23 cellular contexts compared by ENCODE assay signal in the genomic region with DNA sequence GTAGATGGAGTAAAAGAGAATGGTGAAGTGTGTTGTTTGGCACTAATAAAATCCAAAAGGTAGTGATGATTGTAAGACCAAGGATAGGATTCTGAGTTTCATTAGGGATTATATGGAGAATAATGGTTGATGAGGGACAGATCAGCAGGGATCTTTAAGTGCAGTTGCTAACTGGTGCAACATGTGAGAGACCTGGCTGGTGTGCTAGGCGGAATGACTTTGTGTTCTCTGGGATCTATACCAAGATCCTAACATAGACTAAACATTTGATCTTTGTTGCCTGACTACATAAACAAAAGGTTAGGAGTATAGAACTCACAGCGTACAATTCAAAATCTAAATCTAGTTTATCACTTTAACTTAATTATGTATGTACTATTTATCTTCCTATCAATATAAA.
A peak's percentile ranks its signal among the peaks of the same experiment; 100 is the strongest.
DNase-seq lines count a peak whose midpoint lies in the region; ATAC-seq, FAIRE-seq and TF ChIP-seq lines count a peak whose summit lies in the region.
"Had no signal": no experiment of that assay in that cellular context is flagged by ENCODE, and none has a peak within 500 bp of the region (broad histone marks: within the 10 kb centered on the region; RNA-seq: fewer than 3 reads in every experiment).

No MANE protein-coding gene starts in this region.

- no peaks in the 10 kb centered on the region for H3K27me3 ChIP-seq in gastrocnemius medialis
- H3K27me3 ChIP-seq: BLaER1 treated with 17β-estradiol and CSF1 and Interleukin-3, amounts not matched to agents 10 nM and 100 nM had no signal

- peaks cover 3% of the 10 kb centered on the region for H3K36me3 Mint-ChIP-seq in activated T-helper 2 cell treated with anti-CD3 and anti-CD28 coated beads, Interferon-gamma antibody, Interleukin-2, Interleukin-4, amounts not matched to agents 10 μg/mL and 5 μg/mL and 100 μg/mL, durations not matched to agents 14 hours and 24 hours and 36 hours (ENCODE audit: low read depth)

- peaks cover 35 to 63% of the 10 kb centered on the region in 2 donors for H3K4me1 ChIP-seq in gastrocnemius medialis

- peak; percentile 78 for ATAC-seq in left ventricle myocardium superior
- peak; percentile 81 to 87 for ATAC-seq in gastrocnemius medialis
- no peak for ATAC-seq in HG03135 (IDR thresholded peaks at IDR 0.05; ENCODE audit: unreplicated experiment)
- ATAC-seq: HCT116, K562, PC-3 had no signal

- no peak for TF ChIP-seq CTCF in gastrocnemius medialis (IDR thresholded peaks at IDR 0.05 in 4 of 5, conservative IDR thresholded peaks at IDR 0.05 in 1 of 5)

- H3K27ac Mint-ChIP-seq in activated T-helper 2 cell treated with anti-CD3 and anti-CD28 coated beads, Interferon-gamma antibody, Interleukin-2, Interleukin-4, amounts not matched to agents 10 μg/mL and 5 μg/mL and 100 μg/mL, durations not matched to agents 14 hours and 24 hours and 36 hours = no peak overlapping the region
- H3K27ac Mint-ChIP-seq: CD4-positive, alpha-beta T cell had no signal

- no peak overlapping the region for H3K4me3 Mint-ChIP-seq in activated T-helper 2 cell treated with anti-CD3 and anti-CD28 coated beads, Interferon-gamma antibody, Interleukin-2, Interleukin-4, amounts not matched to agents 10 μg/mL and 5 μg/mL and 100 μg/mL, durations not matched to agents 14 hours and 24 hours and 36 hours (ENCODE audit: low read depth)
- H3K4me3 Mint-ChIP-seq: CD4-positive, alpha-beta T cell had no signal

- in situ Hi-C loops in gastrocnemius medialis (cut with MboI; ENCODE audit: low sequenced_read_pairs in 4 of 4) = no loop called here

- H3K36me3 ChIP-seq in gastrocnemius medialis = no peaks in the 10 kb centered on the region

- H3K4me3 ChIP-seq in gastrocnemius medialis = peak overlapping the region in 2 of 4 donors; percentile 13 to 24
- H3K4me3 ChIP-seq: BLaER1 treated with 17β-estradiol and CSF1 and Interleukin-3, amounts not matched to agents 10 nM and 100 nM; K562 had no signal

- no peaks in the 10 kb centered on the region for H3K27me3 Mint-ChIP-seq in activated T-helper 2 cell treated with anti-CD3 and anti-CD28 coated beads, Interferon-gamma antibody, Interleukin-2, Interleukin-4, amounts not matched to agents 10 μg/mL and 5 μg/mL and 100 μg/mL, durations not matched to agents 14 hours and 24 hours and 36 hours (ENCODE audit: low read depth)
- H3K27me3 Mint-ChIP-seq: CD4-positive, alpha-beta T cell had no signal

- H3K27ac ChIP-seq in gastrocnemius medialis = peak overlapping the region; percentile 85 to 89 (median 87)
- H3K27ac ChIP-seq: BLaER1 treated with 17β-estradiol and CSF1 and Interleukin-3, amounts not matched to agents 10 nM and 100 nM had no signal

- peaks cover 2% of the 10 kb centered on the region for H3K4me1 Mint-ChIP-seq in activated T-helper 2 cell treated with anti-CD3 and anti-CD28 coated beads, Interferon-gamma antibody, Interleukin-2, Interleukin-4, amounts not matched to agents 10 μg/mL and 5 μg/mL and 100 μg/mL, durations not matched to agents 14 hours and 24 hours and 36 hours (ENCODE audit: low read depth)

- no peak for TF ChIP-seq POLR2A in gastrocnemius medialis (IDR thresholded peaks at IDR 0.05)

- peak; percentile 18 for FAIRE-seq in GM19239 (lab: Jason Lieb, UNC)
- FAIRE-seq: K562 had no signal

- H3K9me3 Mint-ChIP-seq in activated T-helper 2 cell treated with anti-CD3 and anti-CD28 coated beads, Interferon-gamma antibody, Interleukin-2, Interleukin-4, amounts not matched to agents 10 μg/mL and 5 μg/mL and 100 μg/mL, durations not matched to agents 14 hours and 24 hours and 36 hours = no peaks in the 10 kb centered on the region
- H3K9me3 Mint-ChIP-seq: CD4-positive, alpha-beta T cell had no signal

- no peak for DNase-seq in GM19239 (ENCODE audit: insufficient read length, low spot score)
- peak; percentile 21 for DNase-seq in NCI-H69 (lab: John Stamatoyannopoulos, UW)
- no peak for DNase-seq in left ventricle myocardium superior
- DNase-seq in gastrocnemius medialis = peak; percentile 59 to 61
- no peak for DNase-seq in T1000 (lab: John Stamatoyannopoulos, UW)
- no peak for DNase-seq in activated T-helper 2 cell treated with anti-CD3 and anti-CD28 coated beads, Interferon-gamma antibody, Interleukin-2, Interleukin-4, amounts not matched to agents 10 μg/mL and 5 μg/mL and 100 μg/mL, durations not matched to agents 14 hours and 24 hours and 36 hours (ENCODE audit: low spot score)
- DNase-seq: AML-193; CD4-positive, alpha-beta T cell; COR-L47; DMS53; Kasumi-1; MV-4-11; NCI-H1105; NCI-H1436 treated with DMSO at 0.1 percent for 48 hours; NCI-H187 treated with DMSO at 0.1 percent for 48 hours; NCI-H2171 treated with DMSO at 0.1 percent for 48 hours; NCI-H748 treated with DMSO at 0.1 percent for 48 hours; NK-92 treated with Interleukin-12 subunit alpha and Interleukin-12 subunit beta, amount 100 ng/mL, for 24 hours; PC-3 had no signal

- no peaks in the 10 kb centered on the region for H3K9me3 ChIP-seq in gastrocnemius medialis
- H3K9me3 ChIP-seq: BLaER1 treated with 17β-estradiol and CSF1 and Interleukin-3, amounts not matched to agents 10 nM and 100 nM had no signal

- intact Hi-C loops in left ventricle myocardium superior (cut with micrococcal nuclease) = no loop called here
- intact Hi-C loops in gastrocnemius medialis (cut with DNase I; ENCODE audit: low total_unique reads) = loop anchor here (2.0 kb wide), 3 partner anchors 43 to 167 kb away; a partner anchor contains a TSS
- intact Hi-C loops in activated T-helper 2 cell treated with anti-CD3 and anti-CD28 coated beads, Interferon-gamma antibody, Interleukin-2, Interleukin-4, amounts not matched to agents 10 μg/mL and 5 μg/mL and 100 μg/mL, durations not matched to agents 14 hours and 24 hours and 36 hours (cut with micrococcal nuclease) = no loop called here

Comparison
In these comparisons a context has a peak if more than half of its experiments do, and no peak if none do; other contexts are left out.
1. DNase-seq: peak in NCI-H69 (single experiment) and gastrocnemius medialis (2 of 2); none in GM19239 (single experiment), left ventricle myocardium superior (single experiment), T1000 (single experiment) and activated T-helper 2 cell treated with anti-CD3 and anti-CD28 coated beads, Interferon-gamma antibody, Interleukin-2, Interleukin-4, amounts not matched to agents 10 μg/mL and 5 μg/mL and 100 μg/mL, durations not matched to agents 14 hours and 24 hours and 36 hours (single experiment).